In genomic region chr14:62645649-62646048, GRCh38 we compare ENCODE assay signal across 19 cellular contexts.
DNase-seq lines count a peak whose midpoint lies in the region; ATAC-seq and TF ChIP-seq lines count a peak whose summit lies in the region.
"Had no signal": no experiment of that assay in that cellular context is flagged by ENCODE, and none has a peak within 500 bp of the region (broad histone marks: within the 10 kb centered on the region; RNA-seq: fewer than 3 reads in every experiment).

No MANE protein-coding gene starts in this region.

- BruUV-seq in A673 (replicated peaks; lab: Mats Ljungman, UMichigan) = no TSS peak

- H3K9me3 ChIP-seq in A673 (ENCODE audit: low read depth, low read length, poor library complexity, severe bottlenecking) (no peaks in the 10 kb centered on the region), colonic mucosa (no peaks in the 10 kb centered on the region)

- no peaks in the 10 kb centered on the region for H3K27me3 Mint-ChIP-seq in activated T-cell treated with anti-CD3 and anti-CD28 coated beads, Interleukin-2, amount 50 U/mL, for 72 hours (ENCODE audit: low read depth)

- CTCF ChIA-PET in A673 (lab: Charles Lee) = no interaction called here

- H3K9ac ChIP-seq in colonic mucosa (ENCODE audit: low read depth in 2 of 2, low read length in 2 of 2) = no peak overlapping the region

- peaks cover 0 to 6% of the 10 kb centered on the region in 2 donors for H3K9me3 Mint-ChIP-seq in activated T-cell treated with anti-CD3 and anti-CD28 coated beads, Interleukin-2, amount 50 U/mL, for 72 hours

- peak overlapping the region; percentile 7 for H3K27ac ChIP-seq in A673 (ENCODE audit: low read depth, low read length, poor library complexity, severe bottlenecking)
- H3K27ac ChIP-seq in colonic mucosa = no peak overlapping the region
- H3K27ac ChIP-seq: C4-2B had no signal

- peaks cover 16% of the 10 kb centered on the region for H3K4me1 ChIP-seq in A673 (ENCODE audit: insufficient read depth, low read length, poor library complexity, severe bottlenecking)
- H3K4me1 ChIP-seq in colonic mucosa = no peaks in the 10 kb centered on the region

- no peak overlapping the region for H3K27ac Mint-ChIP-seq in activated T-cell treated with anti-CD3 and anti-CD28 coated beads, Interleukin-2, amount 50 U/mL, for 72 hours

- ATAC-seq in GM21723 (IDR thresholded peaks at IDR 0.05; ENCODE audit: unreplicated experiment) = no peak
- no peak for ATAC-seq in activated T-cell treated with anti-CD3 and anti-CD28 coated beads, Interleukin-2, amount 50 U/mL, for 72 hours (replicated peaks in 1 of 2)

- intact Hi-C loops in A673 (cut with micrococcal nuclease; ENCODE audit: unreplicated experiment) = no loop called here
- intact Hi-C loops in colonic mucosa (cut with DNase I) = no loop called here

- peak; percentile 84 for DNase-seq in A673 (ENCODE audit: low spot score)
- DNase-seq in HT1080 (ENCODE audit: low read depth) = peak; percentile 34
- peak; percentile 56 for DNase-seq in amniotic epithelial cell (ENCODE audit: low read depth)
- DNase-seq in fibroblast of villous mesenchyme (ENCODE audit: low read depth) = peak; percentile 42
- no peak for DNase-seq in dermis blood vessel endothelial cell
- DNase-seq in colonic mucosa = no peak
- no peak for DNase-seq in activated T-cell treated with anti-CD3 and anti-CD28 coated beads, Interleukin-2, amount 50 U/mL, for 72 hours
- DNase-seq: 8988T; DMS53; GDM1; GOT3; MM.1S; NCI-H1092 treated with DMSO at 0.1 percent for 48 hours; NCI-H1694 treated with DMSO at 0.1 percent for 48 hours; NCI-H446; NK-92 treated with Interleukin-12 subunit alpha and Interleukin-12 subunit beta, amount 100 ng/mL, for 24 hours; SIG-M5 had no signal

- POLR2A ChIA-PET in A673 (lab: Charles Lee; ENCODE audit: low non-redundant PET) = interaction anchor here (0.9 kb wide), 1 partner anchor 9 kb away, joined by 5 read pairs; no protein-coding TSS in a partner anchor

- H3K27me3 ChIP-seq in A673 (replicated peaks; ENCODE audit: insufficient read depth, low read depth, low read length, poor library complexity) = no peaks in the 10 kb centered on the region
- no peaks in the 10 kb centered on the region for H3K27me3 ChIP-seq in colonic mucosa

- no peaks in the 10 kb centered on the region for H3K36me3 Mint-ChIP-seq in activated T-cell treated with anti-CD3 and anti-CD28 coated beads, Interleukin-2, amount 50 U/mL, for 72 hours (ENCODE audit: insufficient read depth in 2 of 2)

- H3K36me3 ChIP-seq in A673 (ENCODE audit: insufficient read depth, low read length, poor library complexity, severe bottlenecking) (no peaks in the 10 kb centered on the region), colonic mucosa (no peaks in the 10 kb centered on the region)

- no peak overlapping the region for H3K4me3 ChIP-seq in A673 (ENCODE audit: low read depth, low read length, poor library complexity, severe bottlenecking)
- no peak overlapping the region for H3K4me3 ChIP-seq in fibroblast of villous mesenchyme (ENCODE audit: low read depth, low read length)
- no peak overlapping the region for H3K4me3 ChIP-seq in colonic mucosa

- H3K4me1 Mint-ChIP-seq in activated T-cell treated with anti-CD3 and anti-CD28 coated beads, Interleukin-2, amount 50 U/mL, for 72 hours (ENCODE audit: low read depth) = no peaks in the 10 kb centered on the region

- H3K4me3 Mint-ChIP-seq in activated T-cell treated with anti-CD3 and anti-CD28 coated beads, Interleukin-2, amount 50 U/mL, for 72 hours = no peak overlapping the region

- TF ChIP-seq CTCF in A673 (conservative IDR thresholded peaks at IDR 0.05; ENCODE audit: low read depth, low read length) (no peak), fibroblast of villous mesenchyme (IDR thresholded peaks at IDR 0.05; ENCODE audit: insufficient read depth, low read depth, low read length) (no peak), colonic mucosa (IDR thresholded peaks at IDR 0.05) (no peak)

Comparison
In these comparisons a context has a peak if more than half of its experiments do, and no peak if none do; other contexts are left out.
1. DNase-seq: peak in A673 (single experiment), HT1080 (single experiment), amniotic epithelial cell (single experiment) and fibroblast of villous mesenchyme (single experiment); none in dermis blood vessel endothelial cell (single experiment), colonic mucosa (single experiment) and activated T-cell treated with anti-CD3 and anti-CD28 coated beads, Interleukin-2, amount 50 U/mL, for 72 hours (0 of 2).